In genomic region chr9:32431940-32432555, GRCh38 we compare ENCODE assay signal across 8 cellular contexts. TPM values are rescaled to one million over a fixed set of nuclear protein-coding genes. Genes with fewer than 3 reads are reported as not detected.
DNase-seq lines count a peak whose midpoint lies in the region; ATAC-seq and TF ChIP-seq lines count a peak whose summit lies in the region.

No MANE protein-coding gene starts in this region.

- H3K4me3 ChIP-seq in AG09309 (ENCODE audit: control insufficient read depth, low read depth, low read length) (no peak overlapping the region), astrocyte of the spinal cord (ENCODE audit: low read depth, low read length) (no peak overlapping the region), left lung (no peak overlapping the region)

- TF ChIP-seq CTCF in AG09309 (IDR thresholded peaks at IDR 0.05; ENCODE audit: control insufficient read depth, insufficient read depth, low read depth, low read length, missing control alignments), result peak; percentile 68
- TF ChIP-seq CTCF in GM13977 (IDR thresholded peaks at IDR 0.05; ENCODE audit: extremely low read depth, insufficient read depth, missing control alignments), result peak; percentile 48
- peak; percentile 73 for TF ChIP-seq CTCF in astrocyte of the spinal cord (IDR thresholded peaks at IDR 0.05; ENCODE audit: low read depth, low read length)
- TF ChIP-seq CTCF in left lung (IDR thresholded peaks at IDR 0.05), result peak; percentile 35 to 43

- H3K27ac ChIP-seq in left lung, result no peak overlapping the region

- intact Hi-C loops in left lung (cut with DNase I), result loop anchor here in 1 of 2 donors (10.0 kb wide), 1 partner anchor 143 kb away; the partner anchor contains the start of gene NDUFB6

- peak; percentile 61 for ATAC-seq in left lung
- no peak for ATAC-seq in HG02610 (IDR thresholded peaks at IDR 0.05; ENCODE audit: unreplicated experiment)

- H3K4me1 ChIP-seq in left lung, result no peaks in the 10 kb centered on the region

- H3K9me3 ChIP-seq in left lung, result no peaks in the 10 kb centered on the region

- peaks cover 0 to 76% of the 10 kb centered on the region in 2 donors for H3K36me3 ChIP-seq in left lung

- H3K27me3 ChIP-seq in left lung, result no peaks in the 10 kb centered on the region

- in situ Hi-C loops in GM13977 (cut with MboI; ENCODE audit: low pct_unique_long_range_greater_than_20kb, low sequenced_read_pairs, unreplicated experiment), result no loop called here
- in situ Hi-C loops in astrocyte of the spinal cord (cut with HindIII; ENCODE audit: low sequenced_read_pairs), result no loop called here

- no peak for DNase-seq in AG09309 (ENCODE audit: low read depth)
- no peak for DNase-seq in GM13977 (ENCODE audit: low spot score)
- peak; percentile 25 for DNase-seq in OCI-M1 (lab: John Stamatoyannopoulos, UW)
- peak; percentile 52 for DNase-seq in astrocyte of the spinal cord (ENCODE audit: low read depth, low spot score)
- DNase-seq in left lung, result no peak
- peak; percentile 58 for DNase-seq in stimulated activated CD8-positive, alpha-beta memory T cell treated with anti-CD3 and anti-CD28 coated beads, Interleukin-4, amount 100 ng/mL, for 48 hours
- no peak for DNase-seq in middle frontal gyrus (ENCODE audit: extremely low spot score, low spot score)

RNA-seq across cellular contexts. Expression of gene ACO1, which starts 47.6 kb away (rescaled TPM):
- total RNA-seq in left lung, result 10 to 100 TPM; 40.2 to 45.1 TPM

Comparison
In these comparisons a context has a peak if more than half of its experiments do, and no peak if none do; other contexts are left out.
1. DNase-seq: peak in OCI-M1 (single experiment), astrocyte of the spinal cord (single experiment) and stimulated activated CD8-positive, alpha-beta memory T cell treated with anti-CD3 and anti-CD28 coated beads, Interleukin-4, amount 100 ng/mL, for 48 hours (single experiment); none in AG09309 (single experiment), GM13977 (single experiment), left lung (0 of 2) and middle frontal gyrus (single experiment).
2. Peak in every context shown above with its lines, with median percentiles within 50 percentile points of each other: CTCF ChIP-seq.